In genomic region chr1:180927841-180928240, GRCh38 we compare ENCODE assay signal across 11 cellular contexts. TPM values are rescaled to one million over a fixed set of nuclear protein-coding genes. Genes with fewer than 3 reads are reported as not detected.
A peak's percentile ranks its signal among the peaks of the same experiment; 100 is the strongest.
DNase-seq lines count a peak whose midpoint lies in the region; ATAC-seq lines count a peak whose summit lies in the region.
"Had no signal": no experiment of that assay in that cellular context is flagged by ENCODE, and none has a peak within 500 bp of the region (broad histone marks: within the 10 kb centered on the region; RNA-seq: fewer than 3 reads in every experiment).

No MANE protein-coding gene starts in this region.

- peaks cover 76% of the 10 kb centered on the region for H3K4me1 ChIP-seq in SJCRH30

- no peaks in the 10 kb centered on the region for H3K36me3 Mint-ChIP-seq in activated CD4-positive, alpha-beta T cell treated with anti-CD3 and anti-CD28 coated beads for 36 hours (ENCODE audit: low read depth)
- H3K36me3 Mint-ChIP-seq: activated CD4-positive, alpha-beta memory T cell treated with anti-CD3 and anti-CD28 coated beads for 36 hours; activated naive CD8-positive, alpha-beta T cell treated with anti-CD3 and anti-CD28 coated beads for 36 hours had no signal

- no peaks in the 10 kb centered on the region for H3K9me3 Mint-ChIP-seq in activated CD4-positive, alpha-beta T cell treated with anti-CD3 and anti-CD28 coated beads for 36 hours (ENCODE audit: low read depth)
- H3K9me3 Mint-ChIP-seq: activated CD4-positive, alpha-beta memory T cell treated with anti-CD3 and anti-CD28 coated beads for 36 hours; activated naive CD8-positive, alpha-beta T cell treated with anti-CD3 and anti-CD28 coated beads for 36 hours; H9 had no signal

- H3K27ac ChIP-seq in SJCRH30, result peak overlapping the region; percentile 100
- H3K27ac ChIP-seq in temporal lobe (ENCODE audit: low read depth, low read length), result peak overlapping the region; percentile 98

- no peaks in the 10 kb centered on the region for H3K27me3 ChIP-seq in SJCRH30

- intact Hi-C loops in activated CD4-positive, alpha-beta T cell treated with anti-CD3 and anti-CD28 coated beads for 36 hours (cut with DNase I, micrococcal nuclease), result no loop called here

- POLR2A ChIA-PET in activated CD4-positive, alpha-beta T cell treated with anti-CD3 and anti-CD28 coated beads for 36 hours (lab: Charles Lee), result no interaction called here

- H3K27me3 Mint-ChIP-seq in activated CD4-positive, alpha-beta T cell treated with anti-CD3 and anti-CD28 coated beads for 36 hours, result no peaks in the 10 kb centered on the region
- H3K27me3 Mint-ChIP-seq: activated CD4-positive, alpha-beta memory T cell treated with anti-CD3 and anti-CD28 coated beads for 36 hours had no signal

- H3K36me3 ChIP-seq in SJCRH30, result peaks cover 14% of the 10 kb centered on the region

- no peaks in the 10 kb centered on the region for H3K9me3 ChIP-seq in SJCRH30 (replicated peaks)

- H3K27ac Mint-ChIP-seq in activated CD4-positive, alpha-beta T cell treated with anti-CD3 and anti-CD28 coated beads for 36 hours, result no peak overlapping the region
- H3K27ac Mint-ChIP-seq: activated CD4-positive, alpha-beta memory T cell treated with anti-CD3 and anti-CD28 coated beads for 36 hours; activated naive CD8-positive, alpha-beta T cell treated with anti-CD3 and anti-CD28 coated beads for 36 hours had no signal

- in situ Hi-C loops in ACHN (cut with HindIII; ENCODE audit: low pct_ligation_motif_present, low pct_unique_long_range_greater_than_20kb, low sequenced_read_pairs), result no loop called here

- no peaks in the 10 kb centered on the region for H3K4me1 Mint-ChIP-seq in activated CD4-positive, alpha-beta T cell treated with anti-CD3 and anti-CD28 coated beads for 36 hours
- H3K4me1 Mint-ChIP-seq: activated naive CD8-positive, alpha-beta T cell treated with anti-CD3 and anti-CD28 coated beads for 36 hours had no signal

- DNase-seq in NCI-H1694 (lab: John Stamatoyannopoulos, UW) (peak; percentile 93), SJCRH30 (peak; percentile 52 to 70), hippocampal formation (lab: John Stamatoyannopoulos, UW) (peak; percentile 33 to 49), ACHN (no peak), AML-193 (lab: John Stamatoyannopoulos, UW) (no peak)
- no peak for DNase-seq in activated CD4-positive, alpha-beta T cell treated with anti-CD3 and anti-CD28 coated beads for 36 hours
- DNase-seq: activated CD4-positive, alpha-beta memory T cell treated with anti-CD3 and anti-CD28 coated beads for 36 hours; activated naive CD8-positive, alpha-beta T cell treated with anti-CD3 and anti-CD28 coated beads for 36 hours; H9; NCI-H1048 had no signal

- CTCF ChIA-PET in activated CD4-positive, alpha-beta T cell treated with anti-CD3 and anti-CD28 coated beads for 36 hours (lab: Charles Lee), result no interaction called here

- no peak for ATAC-seq in activated CD4-positive, alpha-beta T cell treated with anti-CD3 and anti-CD28 coated beads for 36 hours

- H3K4me3 Mint-ChIP-seq in activated CD4-positive, alpha-beta T cell treated with anti-CD3 and anti-CD28 coated beads for 36 hours, result no peak overlapping the region
- H3K4me3 Mint-ChIP-seq: activated CD4-positive, alpha-beta memory T cell treated with anti-CD3 and anti-CD28 coated beads for 36 hours; activated naive CD8-positive, alpha-beta T cell treated with anti-CD3 and anti-CD28 coated beads for 36 hours; H9 had no signal

- H3K4me3 ChIP-seq in SJCRH30, result peak overlapping the region; percentile 40

RNA-seq across cellular contexts. Expression of gene KIAA1614, which starts 15.1 kb away (rescaled TPM):
- 59.9 and 63.1 TPM in 2 replicates for total RNA-seq in SJCRH30 (2014; rRNA removed; shearing (Covaris generic))
- total RNA-seq in temporal lobe, result 3.0 TPM
- under 1 TPM in 1 of 2 experiments, not detected in 1; 0.09 TPM for total RNA-seq in activated CD4-positive, alpha-beta T cell treated with anti-CD3 and anti-CD28 coated beads for 36 hours
- total RNA-seq: activated CD4-positive, alpha-beta memory T cell treated with anti-CD3 and anti-CD28 coated beads for 36 hours had no signal

Comparison
In these comparisons a context has a peak if more than half of its experiments do, and no peak if none do; other contexts are left out.
1. DNase-seq: peak in NCI-H1694 (single experiment), SJCRH30 (2 of 2) and hippocampal formation (2 of 2); none in ACHN (single experiment), AML-193 (0 of 2) and activated CD4-positive, alpha-beta T cell treated with anti-CD3 and anti-CD28 coated beads for 36 hours (single experiment).
2. RNA of gene KIAA1614, which starts 15.1 kb away (total RNA-seq): 59.9 to 63.1 TPM in SJCRH30; 3.0 TPM in temporal lobe (single experiment) and 0.09 TPM in activated CD4-positive, alpha-beta T cell treated with anti-CD3 and anti-CD28 coated beads for 36 hours; every median in the first group is over 10 times any median in the second.